ENCODE assay signal across 3 cellular contexts in the genomic region with DNA sequence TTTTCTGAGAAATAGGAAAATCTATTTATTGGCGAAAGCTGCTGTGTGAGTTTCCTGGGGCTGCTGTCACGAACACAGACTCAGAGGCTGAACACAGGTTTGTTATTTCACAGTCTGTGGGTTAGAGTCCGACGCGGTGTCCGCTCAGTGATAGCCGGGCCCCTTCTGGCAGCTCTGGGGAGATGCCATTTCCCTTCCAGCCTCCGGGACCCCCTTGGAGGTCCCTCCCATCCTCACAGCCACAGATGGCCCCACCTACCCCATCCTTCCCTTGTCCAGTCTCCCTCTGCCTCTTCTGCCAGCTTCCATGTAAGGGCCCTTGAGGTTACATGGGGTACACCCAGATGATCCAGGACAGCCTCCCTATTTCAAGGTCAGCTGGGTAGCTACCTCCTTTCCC.
TF ChIP-seq lines count a peak whose summit lies in the region.

No MANE protein-coding gene starts in this region.

TF ChIP-seq in SK-N-SH, 30 proteins besides CTCF, POLR2A, EP300 and RAD21 (continued from another document):
- TF ChIP-seq SIN3A (IDR thresholded peaks at IDR 0.05; ENCODE audit: borderline replicate concordance, low read depth, low read length), result no peak

TF ChIP-seq in SK-N-SH treated with all-trans-retinoic acid at 6 μM for 48 hours, 23 proteins besides CTCF, POLR2A, EP300 and RAD21 (continued from another document):
- TF ChIP-seq, protein P1, sequence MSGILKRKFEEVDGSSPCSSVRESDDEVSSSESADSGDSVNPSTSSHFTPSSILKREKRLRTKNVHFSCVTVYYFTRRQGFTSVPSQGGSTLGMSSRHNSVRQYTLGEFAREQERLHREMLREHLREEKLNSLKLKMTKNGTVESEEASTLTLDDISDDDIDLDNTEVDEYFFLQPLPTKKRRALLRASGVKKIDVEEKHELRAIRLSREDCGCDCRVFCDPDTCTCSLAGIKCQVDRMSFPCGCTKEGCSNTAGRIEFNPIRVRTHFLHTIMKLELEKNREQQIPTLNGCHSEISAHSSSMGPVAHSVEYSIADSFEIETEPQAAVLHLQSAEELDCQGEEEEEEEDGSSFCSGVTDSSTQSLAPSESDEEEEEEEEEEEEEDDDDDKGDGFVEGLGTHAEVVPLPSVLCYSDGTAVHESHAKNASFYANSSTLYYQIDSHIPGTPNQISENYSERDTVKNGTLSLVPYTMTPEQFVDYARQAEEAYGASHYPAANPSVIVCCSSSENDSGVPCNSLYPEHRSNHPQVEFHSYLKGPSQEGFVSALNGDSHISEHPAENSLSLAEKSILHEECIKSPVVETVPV (CRISPR knock-in tag; IDR thresholded peaks at IDR 0.05), result no peak
- no peak for TF ChIP-seq PPARA (CRISPR knock-in tag; IDR thresholded peaks at IDR 0.05; ENCODE audit: borderline replicate concordance)

TF ChIP-seq in WTC11, 78 proteins besides CTCF, POLR2A, EP300 and RAD21:
- TF ChIP-seq, protein P2, sequence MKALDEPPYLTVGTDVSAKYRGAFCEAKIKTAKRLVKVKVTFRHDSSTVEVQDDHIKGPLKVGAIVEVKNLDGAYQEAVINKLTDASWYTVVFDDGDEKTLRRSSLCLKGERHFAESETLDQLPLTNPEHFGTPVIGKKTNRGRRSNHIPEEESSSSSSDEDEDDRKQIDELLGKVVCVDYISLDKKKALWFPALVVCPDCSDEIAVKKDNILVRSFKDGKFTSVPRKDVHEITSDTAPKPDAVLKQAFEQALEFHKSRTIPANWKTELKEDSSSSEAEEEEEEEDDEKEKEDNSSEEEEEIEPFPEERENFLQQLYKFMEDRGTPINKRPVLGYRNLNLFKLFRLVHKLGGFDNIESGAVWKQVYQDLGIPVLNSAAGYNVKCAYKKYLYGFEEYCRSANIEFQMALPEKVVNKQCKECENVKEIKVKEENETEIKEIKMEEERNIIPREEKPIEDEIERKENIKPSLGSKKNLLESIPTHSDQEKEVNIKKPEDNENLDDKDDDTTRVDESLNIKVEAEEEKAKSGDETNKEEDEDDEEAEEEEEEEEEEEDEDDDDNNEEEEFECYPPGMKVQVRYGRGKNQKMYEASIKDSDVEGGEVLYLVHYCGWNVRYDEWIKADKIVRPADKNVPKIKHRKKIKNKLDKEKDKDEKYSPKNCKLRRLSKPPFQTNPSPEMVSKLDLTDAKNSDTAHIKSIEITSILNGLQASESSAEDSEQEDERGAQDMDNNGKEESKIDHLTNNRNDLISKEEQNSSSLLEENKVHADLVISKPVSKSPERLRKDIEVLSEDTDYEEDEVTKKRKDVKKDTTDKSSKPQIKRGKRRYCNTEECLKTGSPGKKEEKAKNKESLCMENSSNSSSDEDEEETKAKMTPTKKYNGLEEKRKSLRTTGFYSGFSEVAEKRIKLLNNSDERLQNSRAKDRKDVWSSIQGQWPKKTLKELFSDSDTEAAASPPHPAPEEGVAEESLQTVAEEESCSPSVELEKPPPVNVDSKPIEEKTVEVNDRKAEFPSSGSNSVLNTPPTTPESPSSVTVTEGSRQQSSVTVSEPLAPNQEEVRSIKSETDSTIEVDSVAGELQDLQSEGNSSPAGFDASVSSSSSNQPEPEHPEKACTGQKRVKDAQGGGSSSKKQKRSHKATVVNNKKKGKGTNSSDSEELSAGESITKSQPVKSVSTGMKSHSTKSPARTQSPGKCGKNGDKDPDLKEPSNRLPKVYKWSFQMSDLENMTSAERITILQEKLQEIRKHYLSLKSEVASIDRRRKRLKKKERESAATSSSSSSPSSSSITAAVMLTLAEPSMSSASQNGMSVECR (CRISPR knock-in tag; IDR thresholded peaks at IDR 0.05; ENCODE audit: borderline replicate concordance), result no peak
- TF ChIP-seq GABPB1 (CRISPR knock-in tag; IDR thresholded peaks at IDR 0.05), result no peak
- TF ChIP-seq, protein P3, sequence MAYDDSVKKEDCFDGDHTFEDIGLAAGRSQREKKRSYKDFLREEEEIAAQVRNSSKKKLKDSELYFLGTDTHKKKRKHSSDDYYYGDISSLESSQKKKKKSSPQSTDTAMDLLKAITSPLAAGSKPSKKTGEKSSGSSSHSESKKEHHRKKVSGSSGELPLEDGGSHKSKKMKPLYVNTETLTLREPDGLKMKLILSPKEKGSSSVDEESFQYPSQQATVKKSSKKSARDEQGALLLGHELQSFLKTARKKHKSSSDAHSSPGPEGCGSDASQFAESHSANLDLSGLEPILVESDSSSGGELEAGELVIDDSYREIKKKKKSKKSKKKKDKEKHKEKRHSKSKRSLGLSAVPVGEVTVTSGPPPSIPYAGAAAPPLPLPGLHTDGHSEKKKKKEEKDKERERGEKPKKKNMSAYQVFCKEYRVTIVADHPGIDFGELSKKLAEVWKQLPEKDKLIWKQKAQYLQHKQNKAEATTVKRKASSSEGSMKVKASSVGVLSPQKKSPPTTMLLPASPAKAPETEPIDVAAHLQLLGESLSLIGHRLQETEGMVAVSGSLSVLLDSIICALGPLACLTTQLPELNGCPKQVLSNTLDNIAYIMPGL (CRISPR knock-in tag; IDR thresholded peaks at IDR 0.05), result no peak
TF ChIP-seq in WTC11: peak in this region for 0.
